ENCODE assay signal across 8 cellular contexts in genomic region chr16:70686376-70687171, GRCh38. TPM values are rescaled to one million over a fixed set of nuclear protein-coding genes. Genes with fewer than 3 reads are reported as not detected.
DNase-seq lines count a peak whose midpoint lies in the region; FAIRE-seq and TF ChIP-seq lines count a peak whose summit lies in the region.

No MANE protein-coding gene starts in this region.

- DNase-seq in caudate nucleus (lab: John Stamatoyannopoulos, UW) = no peak
- no peak for DNase-seq in urothelium cell line (ENCODE audit: low spot score)
- DNase-seq in mucosa of gallbladder (ENCODE audit: low spot score) = no peak
- DNase-seq in OCI-M2 (lab: John Stamatoyannopoulos, UW; ENCODE audit: unreplicated experiment) = no peak
- DNase-seq in stimulated activated CD4-positive, alpha-beta T cell treated with anti-CD3 and anti-CD28 coated beads, Interleukin-12 subunit alpha, Interleukin-12 subunit beta, amount 100 ng/mL, for 4 hours = no peak

- no peak for FAIRE-seq in urothelium cell line (lab: Jason Lieb, UNC)

- H3K9me3 ChIP-seq in HUES48 (ENCODE audit: control insufficient read depth, insufficient read depth, low read length) (no peaks in the 10 kb centered on the region), mucosa of stomach (ENCODE audit: control insufficient read depth, low read length) (no peaks in the 10 kb centered on the region)

- H3K4me3 ChIP-seq in HUES48 (ENCODE audit: low read depth, low read length) = peak overlapping the region; percentile 59
- no peak overlapping the region for H3K4me3 ChIP-seq in mucosa of stomach (ENCODE audit: low read length)

- H3K9ac ChIP-seq in HUES48 (ENCODE audit: low read depth, low read length) = no peak overlapping the region
- peak overlapping the region; percentile 53 for H3K9ac ChIP-seq in mucosa of stomach (ENCODE audit: low read length)

- no peak for TF ChIP-seq CTCF in 22Rv1 (IDR thresholded peaks at IDR 0.05)

- peaks cover 16% of the 10 kb centered on the region for H3K4me1 ChIP-seq in HUES48 (ENCODE audit: control insufficient read depth, insufficient read depth, low read length)
- H3K4me1 ChIP-seq in mucosa of stomach (ENCODE audit: control insufficient read depth, insufficient read depth, low read length) = peaks cover 68% of the 10 kb centered on the region

- H3K27ac ChIP-seq in 22Rv1 (peak overlapping the region; percentile 81), HUES48 (ENCODE audit: low read depth, low read length) (peak overlapping the region; percentile 5), caudate nucleus (ENCODE audit: low read depth, low read length) (peak overlapping the region; percentile 97)

- H3K27me3 ChIP-seq in HUES48 (ENCODE audit: control insufficient read depth, insufficient read depth, low read length) (peaks cover 4% of the 10 kb centered on the region; the same call in 1 of the 2 replicates), mucosa of stomach (ENCODE audit: control insufficient read depth, insufficient read depth, low read length) (peaks cover 4% of the 10 kb centered on the region)

- H3K36me3 ChIP-seq in HUES48 (ENCODE audit: control insufficient read depth, insufficient read depth, low read length) = 0 out of 2 replicates have a peak, but pooled peaks cover 2% of the 10 kb centered on the region
- H3K36me3 ChIP-seq in mucosa of stomach (ENCODE audit: control insufficient read depth, insufficient read depth, low read length) = no peaks in the 10 kb centered on the region

RNA-seq across cellular contexts. Expression of gene MTSS2, which starts 0.7 kb away (rescaled TPM):
- total RNA-seq in mucosa of gallbladder = 113 TPM

RNA-seq across cellular contexts. Expression of gene IL34, which starts 40.2 kb away (rescaled TPM):
- total RNA-seq in mucosa of gallbladder = 3.5 TPM

Comparison
In these comparisons a context has a peak if more than half of its experiments do, and no peak if none do; other contexts are left out.
1. H3K27ac ChIP-seq: peak in every context shown above with its lines; median percentile 97 in caudate nucleus; 81 in 22Rv1; 5 in HUES48.